16 cellular contexts compared by ENCODE assay signal in the genomic region with DNA sequence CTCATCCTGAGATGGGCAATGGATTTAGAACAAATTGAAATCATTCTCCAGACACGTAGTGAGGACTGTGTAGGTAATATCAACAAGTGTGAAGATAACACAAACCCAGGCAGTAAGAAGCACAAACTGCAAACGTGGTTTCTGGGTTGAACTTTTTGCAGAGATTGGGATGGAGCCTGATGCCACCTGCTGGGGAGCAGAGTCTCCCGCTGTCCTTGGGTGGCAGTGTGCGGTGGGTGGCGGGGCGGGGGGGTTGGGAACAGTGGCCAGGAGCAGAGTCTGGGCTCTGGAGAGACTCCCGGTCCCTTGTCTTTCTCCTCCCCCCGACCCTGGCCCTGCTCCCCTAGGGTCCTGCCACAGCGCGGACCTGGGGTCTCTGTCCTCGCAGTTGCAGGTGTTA. TPM values are rescaled to one million over a fixed set of nuclear protein-coding genes. Genes with fewer than 3 reads are reported as not detected.
DNase-seq lines count a peak whose midpoint lies in the region; ATAC-seq, FAIRE-seq and TF ChIP-seq lines count a peak whose summit lies in the region.
"Had no signal": no experiment of that assay in that cellular context is flagged by ENCODE, and none has a peak within 500 bp of the region (broad histone marks: within the 10 kb centered on the region; RNA-seq: fewer than 3 reads in every experiment).

No MANE protein-coding gene starts in this region.

- no peaks in the 10 kb centered on the region; the same call in 1 of the 2 replicates for H3K79me2 ChIP-seq in HCT116 (ENCODE audit: insufficient read depth, low read length)

- H3K9me3 ChIP-seq in A549 (no peaks in the 10 kb centered on the region), HCT116 (ENCODE audit: control insufficient read depth in 1 of 2, insufficient read depth in 1 of 2, low read depth in 1 of 2, low read length in 2 of 2) (no peaks in the 10 kb centered on the region), WERI-Rb-1 (ENCODE audit: severe bottlenecking) (no peaks in the 10 kb centered on the region), kidney (ENCODE audit: control insufficient read depth in 1 of 2, low read length in 2 of 2) (no peaks in the 10 kb centered on the region)
- H3K9me3 ChIP-seq: heart right ventricle, SJCRH30 had no signal

- H3K4me3 ChIP-seq in A549 (no peak overlapping the region), HCT116 (replicated peaks in 1 of 2; ENCODE audit: low read depth in 1 of 2, low read length in 2 of 2) (no peak overlapping the region), WERI-Rb-1 (ENCODE audit: low read depth, low read length) (no peak overlapping the region), kidney (ENCODE audit: low read length in 2 of 2) (no peak overlapping the region)
- H3K4me3 ChIP-seq: heart right ventricle, SJCRH30 had no signal

- 65% methylated on average over 8 of the region's 11 CpGs for WGBS in A549 (ENCODE audit: missing lambda C conversion rate)

- peaks cover 3% of the 10 kb centered on the region for H3K4me1 Mint-ChIP-seq in activated T-cell treated with anti-CD3 and anti-CD28 coated beads, Interleukin-2, amount 50 U/mL, for 4 hours (ENCODE audit: low read depth)

- CTCF ChIA-PET in A549 (lab: Yijun Ruan, JAX), result interaction anchor here (0.7 to 3.9 kb wide), 12 partner anchors 18 to 92 kb away, joined by 3 to 27 read pairs (median 4); partner anchors contain the start of genes PER2 and TRAF3IP1
- CTCF ChIA-PET in HCT116 (lab: Charles Lee), result interaction anchor here (0.6 kb wide), 1 partner anchor 29 kb away, joined by 3 read pairs; no protein-coding TSS in a partner anchor

- no peaks in the 10 kb centered on the region for H3K9me2 ChIP-seq in HCT116 (ENCODE audit: insufficient read depth)

- H3K9me3 Mint-ChIP-seq in activated T-cell treated with anti-CD3 and anti-CD28 coated beads, Interleukin-2, amount 50 U/mL, for 4 hours, result no peaks in the 10 kb centered on the region
- H3K9me3 Mint-ChIP-seq: activated T-cell treated with anti-CD3 and anti-CD28 coated beads, Interleukin-2, amount 50 U/mL, for 72 hours; nephron progenitor cell had no signal

- H3K27ac ChIP-seq in A549, result peak overlapping the region in 1 of 2 experiments; percentile 47; a peak in 1 of 6 replicates
- H3K27ac ChIP-seq in HCT116 (ENCODE audit: low read depth, low read length), result no peak overlapping the region
- no peak overlapping the region for H3K27ac ChIP-seq in WERI-Rb-1
- no peak overlapping the region for H3K27ac ChIP-seq in kidney (ENCODE audit: low read depth in 2 of 2, low read length in 2 of 2)
- H3K27ac ChIP-seq: heart right ventricle, SJCRH30 had no signal

- no TSS peak for BruUV-seq in HCT116 (replicated peaks; lab: Mats Ljungman, UMichigan)

- DNase-seq in A549 (ENCODE audit: low read depth in 1 of 2, low spot score in 1 of 2), result peak; percentile 29 to 49
- no peak for DNase-seq in HCT116 (ENCODE audit: low read depth, low spot score)
- no peak for DNase-seq in WERI-Rb-1
- DNase-seq in kidney, result no peak
- DNase-seq in activated T-cell treated with anti-CD3 and anti-CD28 coated beads, Interleukin-2, amount 50 U/mL, for 4 hours, result no peak
- DNase-seq in DMS79 (lab: John Stamatoyannopoulos, UW), result no peak
- DNase-seq in HTR-8/SVneo (ENCODE audit: insufficient read length, low spot score), result no peak
- no peak for DNase-seq in NCI-H1105 (lab: John Stamatoyannopoulos, UW)
- DNase-seq: activated CD4-positive, alpha-beta T cell treated with anti-CD3 and anti-CD28 coated beads for 1 hour; activated T-cell treated with anti-CD3 and anti-CD28 coated beads, Interleukin-2, amount 50 U/mL, for 72 hours; heart right ventricle; NCI-H1436; NCI-H526 treated with DMSO at 0.1 percent for 48 hours; nephron progenitor cell; SJCRH30 had no signal

- no peaks in the 10 kb centered on the region for H3K27me3 ChIP-seq in HCT116 (ENCODE audit: insufficient read depth, low read length)
- H3K27me3 ChIP-seq in WERI-Rb-1 (ENCODE audit: insufficient read depth, low read depth, severe bottlenecking), result no peaks in the 10 kb centered on the region
- H3K27me3 ChIP-seq: heart right ventricle, SJCRH30 had no signal

- TF ChIP-seq POLR2A in A549 (IDR thresholded peaks at IDR 0.05; ENCODE audit: low read length) (no peak), HCT116 (IDR thresholded peaks at IDR 0.05; ENCODE audit: borderline replicate concordance, extremely low read depth, insufficient read depth, insufficient read length) (no peak)

- no peak overlapping the region for H2AFZ ChIP-seq in HCT116 (ENCODE audit: low read depth, low read length, poor library complexity, severe bottlenecking)

- peaks cover 6% of the 10 kb centered on the region; the same call in 2 of the 3 replicates for H3K4me1 ChIP-seq in A549
- no peaks in the 10 kb centered on the region for H3K4me1 ChIP-seq in HCT116 (ENCODE audit: control insufficient read depth in 1 of 2, insufficient read depth in 2 of 2, low read length in 2 of 2)
- no peaks in the 10 kb centered on the region for H3K4me1 ChIP-seq in kidney (ENCODE audit: control insufficient read depth in 1 of 2, insufficient read depth in 1 of 2, low read depth in 1 of 2, low read length in 2 of 2)
- H3K4me1 ChIP-seq: SJCRH30 had no signal

- no peak for TF ChIP-seq EP300 in A549 (IDR thresholded peaks at IDR 0.05)

- TF ChIP-seq CTCF in A549 (IDR thresholded peaks at IDR 0.05), result peak; percentile 46; the same call in 1 of the 3 replicates
- peak; percentile 17 to 33 (median 18); a peak in 3 of 6 replicates for TF ChIP-seq CTCF in HCT116 (IDR thresholded peaks at IDR 0.05 in 2 of 3, conservative IDR thresholded peaks at IDR 0.05 in 1 of 3; ENCODE audit: borderline replicate concordance in 1 of 3, insufficient read depth in 1 of 3, low read depth in 2 of 3, low read length in 2 of 3)
- TF ChIP-seq CTCF in WERI-Rb-1 (IDR thresholded peaks at IDR 0.05; ENCODE audit: low read depth, low read length), result 0 out of 2 replicates have a peak, but pooled peaks have one; percentile 30
- TF ChIP-seq CTCF in kidney (IDR thresholded peaks at IDR 0.05; ENCODE audit: borderline replicate concordance, extremely low read depth, insufficient read depth), result peak; percentile 24

- H4K20me1 ChIP-seq in HCT116 (ENCODE audit: insufficient read depth), result no peaks in the 10 kb centered on the region

- H3K36me3 Mint-ChIP-seq in activated T-cell treated with anti-CD3 and anti-CD28 coated beads, Interleukin-2, amount 50 U/mL, for 4 hours (ENCODE audit: insufficient read depth), result peaks cover 10% of the 10 kb centered on the region

- no peaks in the 10 kb centered on the region for H3K27me3 Mint-ChIP-seq in activated T-cell treated with anti-CD3 and anti-CD28 coated beads, Interleukin-2, amount 50 U/mL, for 4 hours (ENCODE audit: low read depth)

- FAIRE-seq in A549 (lab: Jason Lieb, UNC), result no peak
- FAIRE-seq in kidney (lab: Jason Lieb, UNC), result no peak
- FAIRE-seq in HTR-8/SVneo (lab: Jason Lieb, UNC), result no peak
- FAIRE-seq: endometrium had no signal

- H3K4me2 ChIP-seq in A549, result no peak overlapping the region
- no peak overlapping the region for H3K4me2 ChIP-seq in HCT116 (ENCODE audit: low read length)

- H3K4me3 Mint-ChIP-seq in activated T-cell treated with anti-CD3 and anti-CD28 coated beads, Interleukin-2, amount 50 U/mL, for 4 hours, result no peak overlapping the region
- H3K4me3 Mint-ChIP-seq: activated T-cell treated with anti-CD3 and anti-CD28 coated beads, Interleukin-2, amount 50 U/mL, for 72 hours; nephron progenitor cell had no signal

- RAD21 ChIA-PET in HCT116 (lab: Charles Lee; ENCODE audit: low non-redundant PET in 1 of 2, low total read pairs in 2 of 2, uncharacterized antibody in 2 of 2, unreplicated experiment in 2 of 2), result no interaction called here

- intact Hi-C loops in HCT116 (cut with micrococcal nuclease), result loop anchor here (10.0 kb wide), 1 partner anchor 85 kb away; no protein-coding TSS in a partner anchor
- intact Hi-C loops in kidney (cut with DNase I), result no loop called here

- no peak overlapping the region for H3K9ac ChIP-seq in HCT116 (ENCODE audit: low read length)
- H3K9ac ChIP-seq in kidney (ENCODE audit: low read length in 2 of 2), result no peak overlapping the region

- POLR2A ChIA-PET in A549 (lab: Yijun Ruan, JAX), result no interaction called here
- POLR2A ChIA-PET in HCT116 (lab: Charles Lee), result no interaction called here

- H3K36me3 ChIP-seq in HCT116 (ENCODE audit: control insufficient read depth in 1 of 2, insufficient read depth in 2 of 2, low read length in 2 of 2), result peaks cover 0 to 3% of the 10 kb centered on the region in 2 experiments; a peak in 1 of 4 replicates
- H3K36me3 ChIP-seq in WERI-Rb-1, result peaks cover 9% of the 10 kb centered on the region; the same call in 1 of the 2 replicates
- peaks cover 2 to 6% of the 10 kb centered on the region in 2 donors for H3K36me3 ChIP-seq in kidney (ENCODE audit: control insufficient read depth in 1 of 2, insufficient read depth in 2 of 2, low read length in 2 of 2)

- ATAC-seq in A549 (peak; percentile 86 to 87), HCT116 (no peak)
- ATAC-seq in activated T-cell treated with anti-CD3 and anti-CD28 coated beads, Interleukin-2, amount 50 U/mL, for 4 hours, result no peak
- ATAC-seq: activated T-cell treated with anti-CD3 and anti-CD28 coated beads, Interleukin-2, amount 50 U/mL, for 72 hours had no signal

- TF ChIP-seq RAD21 in A549 (conservative IDR thresholded peaks at IDR 0.05 in 1 of 2, IDR thresholded peaks at IDR 0.05 in 1 of 2) (peak; percentile 61 to 71), HCT116 (IDR thresholded peaks at IDR 0.05; ENCODE audit: low read depth) (peak; percentile 36)

RNA-seq across cellular contexts. Expression of gene TRAF3IP1, which starts 19.5 kb away (rescaled TPM):
- polyA plus RNA-seq in A549 (2011; rRNA removed) (10.6 and 10.9 TPM in 2 replicates), A549 (2017; fragmentation: RNase III; extraction: RNeasy Plus Mini Kit Qiagen cat#74134 plus additional on column Dnase treatment) (19.1 to 20.2 TPM (median 19.2 TPM) in 3 replicates), kidney (ENCODE audit: insufficient read depth, low read depth, low replicate concordance) (6.4 TPM)
- polyA plus RNA-seq in A549 (2012; cell fraction: cytosol; rRNA removed), result 10.9 and 12.1 TPM in 2 replicates
- polyA plus RNA-seq in A549 (2012; cell fraction: nucleus; rRNA removed), result 9.5 and 9.6 TPM in 2 replicates
- polyA minus RNA-seq in A549 (2011; rRNA and poly(A)+ RNA removed), result 8.8 and 12.3 TPM in 2 replicates
- total RNA-seq in HCT116 (2021; ENCODE audit: unreplicated experiment) (19.4 TPM), kidney (24.2 TPM)
- polyA plus RNA-seq in HCT116 (2012), result 12.8 and 18.0 TPM in 2 replicates
- total RNA-seq in activated T-cell treated with anti-CD3 and anti-CD28 coated beads, Interleukin-2, amount 50 U/mL, for 4 hours, result 10 to 100 TPM; 16.4 to 19.1 (median 17.8) TPM

RNA-seq across cellular contexts. Expression of gene PER2, which starts 51.4 kb away (rescaled TPM):
- polyA plus RNA-seq in A549 (2011; rRNA removed) (8.5 and 14.4 TPM in 2 replicates), A549 (2017; fragmentation: RNase III; extraction: RNeasy Plus Mini Kit Qiagen cat#74134 plus additional on column Dnase treatment) (3.4 to 4.2 TPM (median 3.6 TPM) in 3 replicates), kidney (ENCODE audit: insufficient read depth, low read depth, low replicate concordance) (1.8 TPM)
- polyA plus RNA-seq in A549 (2012; cell fraction: cytosol; rRNA removed), result 3.6 and 4.8 TPM in 2 replicates
- 13.6 and 17.0 TPM in 2 replicates for polyA plus RNA-seq in A549 (2012; cell fraction: nucleus; rRNA removed)
- polyA minus RNA-seq in A549 (2011; rRNA and poly(A)+ RNA removed), result 48.9 and 52.8 TPM in 2 replicates
- total RNA-seq in HCT116 (2021; ENCODE audit: unreplicated experiment) (18.7 TPM), kidney (28.4 TPM)
- 10.4 and 11.7 TPM in 2 replicates for polyA plus RNA-seq in HCT116 (2012)
- 10 to 100 TPM; 22.8 to 25.4 (median 24.6) TPM for total RNA-seq in activated T-cell treated with anti-CD3 and anti-CD28 coated beads, Interleukin-2, amount 50 U/mL, for 4 hours

Comparison
In these comparisons a context has a peak if more than half of its experiments do, and no peak if none do; other contexts are left out.
1. ATAC-seq: peak in A549 (2 of 2); none in HCT116 (single experiment) and activated T-cell treated with anti-CD3 and anti-CD28 coated beads, Interleukin-2, amount 50 U/mL, for 4 hours (0 of 2).
2. DNase-seq: peak in A549 (2 of 2); none in HCT116 (single experiment), WERI-Rb-1 (single experiment), kidney (single experiment), activated T-cell treated with anti-CD3 and anti-CD28 coated beads, Interleukin-2, amount 50 U/mL, for 4 hours (single experiment), DMS79 (single experiment), HTR-8/SVneo (single experiment) and NCI-H1105 (single experiment).
3. Of the 6 proteins assayed by ChIP-seq in both A549 and HCT116: peak only in A549: none; only in HCT116: none; in both: CTCF and RAD21; in neither: 4.
4. Peak in every context shown above with its lines, with median percentiles within 50 percentile points of each other: CTCF ChIP-seq.